Comparison of ENCODE assay signal across 8 cellular contexts in genomic region chr6:35730745-35731413, GRCh38. TPM values are rescaled to one million over a fixed set of nuclear protein-coding genes. Genes with fewer than 3 reads are reported as not detected.
DNase-seq lines count a peak whose midpoint lies in the region; ATAC-seq and TF ChIP-seq lines count a peak whose summit lies in the region.

No MANE protein-coding gene starts in this region.

- no peaks in the 10 kb centered on the region for H3K9me3 ChIP-seq in ES-I3 (ENCODE audit: control insufficient read depth, insufficient read depth, low read length)
- H3K9me3 ChIP-seq in RWPE2 (ENCODE audit: severe bottlenecking) = no peaks in the 10 kb centered on the region
- no peaks in the 10 kb centered on the region for H3K9me3 ChIP-seq in fibroblast of lung (ENCODE audit: control insufficient read depth, insufficient read depth, low read depth, low read length)
- no peaks in the 10 kb centered on the region for H3K9me3 ChIP-seq in psoas muscle

- H2AFZ ChIP-seq in fibroblast of lung (ENCODE audit: low read length) = peak overlapping the region; percentile 51

- H3K4me2 ChIP-seq in fibroblast of lung (ENCODE audit: extremely low read depth, insufficient read depth, low read length) = peak overlapping the region; percentile 56

- H3K27me3 ChIP-seq in RWPE2 (ENCODE audit: insufficient read depth, poor library complexity, severe bottlenecking) = no peaks in the 10 kb centered on the region
- no peaks in the 10 kb centered on the region for H3K27me3 ChIP-seq in fibroblast of lung (ENCODE audit: control insufficient read depth, insufficient read depth, low read length)
- no peaks in the 10 kb centered on the region for H3K27me3 ChIP-seq in psoas muscle (ENCODE audit: insufficient read depth in 3 of 3, low read length in 2 of 3)

- no peaks in the 10 kb centered on the region for H3K79me2 ChIP-seq in fibroblast of lung (ENCODE audit: control insufficient read depth, insufficient read depth, low read length)

- H3K9ac ChIP-seq in ES-I3 (ENCODE audit: low read depth, low read length) = peak overlapping the region; percentile 56
- no peak overlapping the region for H3K9ac ChIP-seq in fibroblast of lung (ENCODE audit: insufficient read depth, low read length)

- TF ChIP-seq CTCF in RWPE2 (IDR thresholded peaks at IDR 0.05; ENCODE audit: poor library complexity, severe bottlenecking) = no peak
- no peak for TF ChIP-seq CTCF in fibroblast of lung (conservative IDR thresholded peaks at IDR 0.05 in 1 of 2, IDR thresholded peaks at IDR 0.05 in 1 of 2; ENCODE audit: low read depth in 1 of 2, low read length in 2 of 2)
- no peak for TF ChIP-seq CTCF in psoas muscle (IDR thresholded peaks at IDR 0.05)

- H3K27ac ChIP-seq in RWPE2 (ENCODE audit: poor library complexity, severe bottlenecking) = peak overlapping the region; percentile 99
- H3K27ac ChIP-seq in fibroblast of lung (ENCODE audit: insufficient read depth, low read length) = peak overlapping the region; percentile 34
- H3K27ac ChIP-seq in psoas muscle = peak overlapping the region; percentile 99

- H3K4me1 ChIP-seq in ES-I3 (ENCODE audit: insufficient read depth, low read length) (peaks cover 34% of the 10 kb centered on the region), RWPE2 (ENCODE audit: insufficient read depth, poor library complexity, severe bottlenecking) (peaks cover 62% of the 10 kb centered on the region), fibroblast of lung (ENCODE audit: control insufficient read depth, extremely low read depth, insufficient read depth, low read length) (peaks cover 31% of the 10 kb centered on the region), psoas muscle (peaks cover 69% of the 10 kb centered on the region)

- H3K4me3 ChIP-seq in RWPE2 (ENCODE audit: severe bottlenecking) = no peak overlapping the region
- peak overlapping the region in 2 of 4 experiments; percentile 23 to 78 for H3K4me3 ChIP-seq in fibroblast of lung (replicated peaks in 1 of 4; ENCODE audit: control extremely low read depth in 1 of 4, insufficient read depth in 1 of 4, low read depth in 3 of 4, low read length in 4 of 4)
- H3K4me3 ChIP-seq in psoas muscle = peak overlapping the region; percentile 94

- WGBS in psoas muscle, 3 donors = 7 to 23% (median 8%) methylated on average over 14 to 15 of the region's 15 CpGs

- DNase-seq in RWPE2 (ENCODE audit: low spot score) (no peak), fibroblast of lung (ENCODE audit: low read depth in 2 of 2) (no peak), psoas muscle (no peak), DMS 273 treated with DMSO at 0.1 percent for 48 hours (lab: John Stamatoyannopoulos, UW) (no peak), amygdala (lab: John Stamatoyannopoulos, UW) (no peak), AG20443 (ENCODE audit: low spot score) (no peak)
- DNase-seq in stimulated activated CD4-positive, alpha-beta T cell treated with anti-CD3 and anti-CD28 coated beads, Interleukin-4, amount 100 ng/mL, for 4 hours = no peak

- intact Hi-C loops in psoas muscle (cut with DNase I) = no loop called here

- ATAC-seq in RWPE2 (ENCODE audit: low read depth) = no peak
- no peak for ATAC-seq in psoas muscle

- H4K20me1 ChIP-seq in fibroblast of lung (ENCODE audit: control insufficient read depth, extremely low read depth, insufficient read depth, low read length) = no peaks in the 10 kb centered on the region

- H3K36me3 ChIP-seq in ES-I3 (ENCODE audit: insufficient read depth, low read length) (no peaks in the 10 kb centered on the region), RWPE2 (ENCODE audit: low read depth) (no peaks in the 10 kb centered on the region), fibroblast of lung (ENCODE audit: control insufficient read depth, insufficient read depth, low read length) (no peaks in the 10 kb centered on the region), psoas muscle (ENCODE audit: insufficient read depth in 1 of 2, low read depth in 1 of 2) (no peaks in the 10 kb centered on the region)

RNA-seq across cellular contexts. Expression of gene ARMC12, which starts 6.0 kb away (rescaled TPM):
- total RNA-seq in fibroblast of lung (0.50 and 1.0 TPM in 2 replicates), psoas muscle (under 1 TPM in 3 of 4 donors, not detected in 1; 0.36 to 0.74 (median 0.58) TPM)
- polyA plus RNA-seq in fibroblast of lung (0.17 and 0.18 TPM in 2 replicates), psoas muscle (10 to 100 TPM in 1 of 3 donors, under 1 TPM in 1, not detected in 1; 0.25 to 15.5 TPM)
- 0.23 and 0.48 TPM in 2 replicates for polyA plus RNA-seq in fibroblast of lung (2012)
- polyA minus RNA-seq in fibroblast of lung (ENCODE audit: low replicate concordance) = not detected in 2 replicates

RNA-seq across cellular contexts. Expression of gene FKBP5, which starts 42.2 kb away (rescaled TPM):
- 13.4 and 16.3 TPM in 2 replicates for total RNA-seq in fibroblast of lung
- polyA plus RNA-seq in fibroblast of lung = 10.9 and 13.1 TPM in 2 replicates
- polyA plus RNA-seq in fibroblast of lung (2012) = 11.5 and 14.3 TPM in 2 replicates
- 0.94 and 2.5 TPM in 2 replicates for polyA minus RNA-seq in fibroblast of lung (ENCODE audit: low replicate concordance)
- 1,000 to 10,000 TPM in 1 of 4 donors, 100 to 1,000 TPM in 2, 10 to 100 TPM in 1; 56.5 to 1,905 (median 378) TPM for total RNA-seq in psoas muscle
- 100 to 1,000 TPM; 296 to 849 (median 675) TPM for polyA plus RNA-seq in psoas muscle

RNA-seq across cellular contexts. Expression of gene CLPSL2, which starts 45.5 kb away (rescaled TPM):
- not detected in 2 replicates for total RNA-seq in fibroblast of lung
- polyA plus RNA-seq in fibroblast of lung = not detected in 2 replicates
- polyA plus RNA-seq in fibroblast of lung (2012) = not detected in 2 replicates
- polyA minus RNA-seq in fibroblast of lung (ENCODE audit: low replicate concordance) = not detected in 2 replicates
- total RNA-seq in psoas muscle = not detected
- not detected for polyA plus RNA-seq in psoas muscle

RNA-seq across cellular contexts. Expression of gene CLPSL1, which starts 49.9 kb away (rescaled TPM):
- not detected in 2 replicates for total RNA-seq in fibroblast of lung
- not detected in 2 replicates for polyA plus RNA-seq in fibroblast of lung
- polyA plus RNA-seq in fibroblast of lung (2012) = not detected in 2 replicates
- not detected in 2 replicates for polyA minus RNA-seq in fibroblast of lung (ENCODE audit: low replicate concordance)
- total RNA-seq in psoas muscle = not detected
- not detected for polyA plus RNA-seq in psoas muscle

Comparison
In these comparisons a context has a peak if more than half of its experiments do, and no peak if none do; other contexts are left out.
1. H3K27ac ChIP-seq: peak in every context shown above with its lines; median percentile 99 in RWPE2; 99 in psoas muscle; 34 in fibroblast of lung.